Comparison of ENCODE assay signal across 1 cellular context in genomic region chr11:73141309-73142127, GRCh38.
TF ChIP-seq lines count a peak whose summit lies in the region.

No MANE protein-coding gene starts in this region.

TF ChIP-seq in GM12878, 131 proteins besides CTCF, POLR2A, EP300 and RAD21 (continued from another document and continues in another):
- TF ChIP-seq ATF2 (IDR thresholded peaks at IDR 0.05; ENCODE audit: low read length) (no peak), FOXK2 (IDR thresholded peaks at IDR 0.05) (no peak), MTA3 (IDR thresholded peaks at IDR 0.05; ENCODE audit: borderline replicate concordance, low read length) (no peak), BCL3 (IDR thresholded peaks at IDR 0.05; ENCODE audit: borderline replicate concordance, insufficient read depth, low read depth, low read length, poor library complexity, severe bottlenecking) (peak; percentile 65), FOXM1 (IDR thresholded peaks at IDR 0.05; ENCODE audit: low read depth, low read length) (no peak), ASH2L (IDR thresholded peaks at IDR 0.05; ENCODE audit: borderline replicate concordance, low read depth) (no peak), POLR2AphosphoS2 (IDR thresholded peaks at IDR 0.05; ENCODE audit: low read depth, low read length) (0 out of 2 replicates have a peak, but pooled peaks have one; percentile 6), KAT2A (conservative IDR thresholded peaks at IDR 0.05; ENCODE audit: control insufficient read depth, low read depth, low read length) (no peak), CREM (IDR thresholded peaks at IDR 0.05; ENCODE audit: low read depth) (peak; percentile 3; the same call in 1 of the 2 replicates), SRF (IDR thresholded peaks at IDR 0.05; ENCODE audit: low read depth in 2 of 2, low read length in 2 of 2) (no peak), TARDBP (IDR thresholded peaks at IDR 0.05; ENCODE audit: borderline replicate concordance) (no peak), CREB1 (IDR thresholded peaks at IDR 0.05; ENCODE audit: low read depth) (no peak), HDAC6 (IDR thresholded peaks at IDR 0.05; ENCODE audit: unreplicated experiment) (no peak), MEF2A (IDR thresholded peaks at IDR 0.05; ENCODE audit: insufficient read depth, low read depth, low read length) (no peak), SPI1 (IDR thresholded peaks at IDR 0.05; ENCODE audit: borderline replicate concordance, insufficient read depth, low read depth, low read length) (no peak), EZH2 (IDR thresholded peaks at IDR 0.05; ENCODE audit: borderline replicate concordance, control insufficient read depth, low read depth, low read length) (no peak), TCF12 (IDR thresholded peaks at IDR 0.05; ENCODE audit: low read depth, low read length) (no peak), STAT1 (conservative IDR thresholded peaks at IDR 0.05) (no peak), ZZZ3 (IDR thresholded peaks at IDR 0.05; ENCODE audit: control insufficient read depth, insufficient read length, low read depth) (no peak), HCFC1 (IDR thresholded peaks at IDR 0.05; ENCODE audit: low read length) (no peak), TCF7 (IDR thresholded peaks at IDR 0.05; ENCODE audit: borderline replicate concordance) (no peak), BMI1 (IDR thresholded peaks at IDR 0.05; ENCODE audit: borderline replicate concordance) (no peak), YY1 (IDR thresholded peaks at IDR 0.05; ENCODE audit: low read depth, low read length) (0 out of 2 replicates have a peak, but pooled peaks have one; percentile 6), LARP7 (IDR thresholded peaks at IDR 0.05) (no peak), NBN (IDR thresholded peaks at IDR 0.05) (peak; percentile 31; the same call in 1 of the 2 replicates), SKIL (IDR thresholded peaks at IDR 0.05; ENCODE audit: low read depth, poor library complexity, severe bottlenecking) (no peak), MLLT1 (IDR thresholded peaks at IDR 0.05) (peak; percentile 13; the same call in 1 of the 2 replicates), ZNF217 (IDR thresholded peaks at IDR 0.05) (no peak; the same call in 1 of the 2 replicates), NFIC (IDR thresholded peaks at IDR 0.05; ENCODE audit: low read depth, low read length) (no peak), RB1 (IDR thresholded peaks at IDR 0.05; ENCODE audit: borderline replicate concordance) (no peak), ZBTB11 (CRISPR knock-in tag; IDR thresholded peaks at IDR 0.05) (no peak), PAX5 (IDR thresholded peaks at IDR 0.05; ENCODE audit: borderline replicate concordance, low read depth, low read length) (peak; percentile 9; the same call in 1 of the 2 replicates), RAD51 (IDR thresholded peaks at IDR 0.05) (no peak), BACH1 (IDR thresholded peaks at IDR 0.05; ENCODE audit: borderline replicate concordance) (0 out of 2 replicates have a peak, but pooled peaks have one; percentile 13), CBX3 (IDR thresholded peaks at IDR 0.05; ENCODE audit: borderline replicate concordance, low read depth) (no peak)
- TF ChIP-seq, protein P1, sequence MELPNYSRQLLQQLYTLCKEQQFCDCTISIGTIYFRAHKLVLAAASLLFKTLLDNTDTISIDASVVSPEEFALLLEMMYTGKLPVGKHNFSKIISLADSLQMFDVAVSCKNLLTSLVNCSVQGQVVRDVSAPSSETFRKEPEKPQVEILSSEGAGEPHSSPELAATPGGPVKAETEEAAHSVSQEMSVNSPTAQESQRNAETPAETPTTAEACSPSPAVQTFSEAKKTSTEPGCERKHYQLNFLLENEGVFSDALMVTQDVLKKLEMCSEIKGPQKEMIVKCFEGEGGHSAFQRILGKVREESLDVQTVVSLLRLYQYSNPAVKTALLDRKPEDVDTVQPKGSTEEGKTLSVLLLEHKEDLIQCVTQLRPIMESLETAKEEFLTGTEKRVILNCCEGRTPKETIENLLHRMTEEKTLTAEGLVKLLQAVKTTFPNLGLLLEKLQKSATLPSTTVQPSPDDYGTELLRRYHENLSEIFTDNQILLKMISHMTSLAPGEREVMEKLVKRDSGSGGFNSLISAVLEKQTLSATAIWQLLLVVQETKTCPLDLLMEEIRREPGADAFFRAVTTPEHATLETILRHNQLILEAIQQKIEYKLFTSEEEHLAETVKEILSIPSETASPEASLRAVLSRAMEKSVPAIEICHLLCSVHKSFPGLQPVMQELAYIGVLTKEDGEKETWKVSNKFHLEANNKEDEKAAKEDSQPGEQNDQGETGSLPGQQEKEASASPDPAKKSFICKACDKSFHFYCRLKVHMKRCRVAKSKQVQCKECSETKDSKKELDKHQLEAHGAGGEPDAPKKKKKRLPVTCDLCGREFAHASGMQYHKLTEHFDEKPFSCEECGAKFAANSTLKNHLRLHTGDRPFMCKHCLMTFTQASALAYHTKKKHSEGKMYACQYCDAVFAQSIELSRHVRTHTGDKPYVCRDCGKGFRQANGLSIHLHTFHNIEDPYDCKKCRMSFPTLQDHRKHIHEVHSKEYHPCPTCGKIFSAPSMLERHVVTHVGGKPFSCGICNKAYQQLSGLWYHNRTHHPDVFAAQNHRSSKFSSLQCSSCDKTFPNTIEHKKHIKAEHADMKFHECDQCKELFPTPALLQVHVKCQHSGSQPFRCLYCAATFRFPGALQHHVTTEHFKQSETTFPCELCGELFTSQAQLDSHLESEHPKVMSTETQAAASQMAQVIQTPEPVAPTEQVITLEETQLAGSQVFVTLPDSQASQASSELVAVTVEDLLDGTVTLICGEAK (IDR thresholded peaks at IDR 0.05; ENCODE audit: borderline replicate concordance): no peak
- TF ChIP-seq, protein P2, sequence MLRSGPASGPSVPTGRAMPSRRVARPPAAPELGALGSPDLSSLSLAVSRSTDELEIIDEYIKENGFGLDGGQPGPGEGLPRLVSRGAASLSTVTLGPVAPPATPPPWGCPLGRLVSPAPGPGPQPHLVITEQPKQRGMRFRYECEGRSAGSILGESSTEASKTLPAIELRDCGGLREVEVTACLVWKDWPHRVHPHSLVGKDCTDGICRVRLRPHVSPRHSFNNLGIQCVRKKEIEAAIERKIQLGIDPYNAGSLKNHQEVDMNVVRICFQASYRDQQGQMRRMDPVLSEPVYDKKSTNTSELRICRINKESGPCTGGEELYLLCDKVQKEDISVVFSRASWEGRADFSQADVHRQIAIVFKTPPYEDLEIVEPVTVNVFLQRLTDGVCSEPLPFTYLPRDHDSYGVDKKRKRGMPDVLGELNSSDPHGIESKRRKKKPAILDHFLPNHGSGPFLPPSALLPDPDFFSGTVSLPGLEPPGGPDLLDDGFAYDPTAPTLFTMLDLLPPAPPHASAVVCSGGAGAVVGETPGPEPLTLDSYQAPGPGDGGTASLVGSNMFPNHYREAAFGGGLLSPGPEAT (IDR thresholded peaks at IDR 0.05; ENCODE audit: low read depth): no peak
- TF ChIP-seq, protein P3, sequence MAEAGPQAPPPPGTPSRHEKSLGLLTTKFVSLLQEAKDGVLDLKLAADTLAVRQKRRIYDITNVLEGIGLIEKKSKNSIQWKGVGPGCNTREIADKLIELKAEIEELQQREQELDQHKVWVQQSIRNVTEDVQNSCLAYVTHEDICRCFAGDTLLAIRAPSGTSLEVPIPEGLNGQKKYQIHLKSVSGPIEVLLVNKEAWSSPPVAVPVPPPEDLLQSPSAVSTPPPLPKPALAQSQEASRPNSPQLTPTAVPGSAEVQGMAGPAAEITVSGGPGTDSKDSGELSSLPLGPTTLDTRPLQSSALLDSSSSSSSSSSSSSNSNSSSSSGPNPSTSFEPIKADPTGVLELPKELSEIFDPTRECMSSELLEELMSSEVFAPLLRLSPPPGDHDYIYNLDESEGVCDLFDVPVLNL (IDR thresholded peaks at IDR 0.05; ENCODE audit: low read depth, low read length): no peak
- TF ChIP-seq, protein P4, sequence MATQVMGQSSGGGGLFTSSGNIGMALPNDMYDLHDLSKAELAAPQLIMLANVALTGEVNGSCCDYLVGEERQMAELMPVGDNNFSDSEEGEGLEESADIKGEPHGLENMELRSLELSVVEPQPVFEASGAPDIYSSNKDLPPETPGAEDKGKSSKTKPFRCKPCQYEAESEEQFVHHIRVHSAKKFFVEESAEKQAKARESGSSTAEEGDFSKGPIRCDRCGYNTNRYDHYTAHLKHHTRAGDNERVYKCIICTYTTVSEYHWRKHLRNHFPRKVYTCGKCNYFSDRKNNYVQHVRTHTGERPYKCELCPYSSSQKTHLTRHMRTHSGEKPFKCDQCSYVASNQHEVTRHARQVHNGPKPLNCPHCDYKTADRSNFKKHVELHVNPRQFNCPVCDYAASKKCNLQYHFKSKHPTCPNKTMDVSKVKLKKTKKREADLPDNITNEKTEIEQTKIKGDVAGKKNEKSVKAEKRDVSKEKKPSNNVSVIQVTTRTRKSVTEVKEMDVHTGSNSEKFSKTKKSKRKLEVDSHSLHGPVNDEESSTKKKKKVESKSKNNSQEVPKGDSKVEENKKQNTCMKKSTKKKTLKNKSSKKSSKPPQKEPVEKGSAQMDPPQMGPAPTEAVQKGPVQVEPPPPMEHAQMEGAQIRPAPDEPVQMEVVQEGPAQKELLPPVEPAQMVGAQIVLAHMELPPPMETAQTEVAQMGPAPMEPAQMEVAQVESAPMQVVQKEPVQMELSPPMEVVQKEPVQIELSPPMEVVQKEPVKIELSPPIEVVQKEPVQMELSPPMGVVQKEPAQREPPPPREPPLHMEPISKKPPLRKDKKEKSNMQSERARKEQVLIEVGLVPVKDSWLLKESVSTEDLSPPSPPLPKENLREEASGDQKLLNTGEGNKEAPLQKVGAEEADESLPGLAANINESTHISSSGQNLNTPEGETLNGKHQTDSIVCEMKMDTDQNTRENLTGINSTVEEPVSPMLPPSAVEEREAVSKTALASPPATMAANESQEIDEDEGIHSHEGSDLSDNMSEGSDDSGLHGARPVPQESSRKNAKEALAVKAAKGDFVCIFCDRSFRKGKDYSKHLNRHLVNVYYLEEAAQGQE (IDR thresholded peaks at IDR 0.05; ENCODE audit: low read depth, low read length): no peak
